Comparison of ENCODE assay signal across 11 cellular contexts in the genomic region with DNA sequence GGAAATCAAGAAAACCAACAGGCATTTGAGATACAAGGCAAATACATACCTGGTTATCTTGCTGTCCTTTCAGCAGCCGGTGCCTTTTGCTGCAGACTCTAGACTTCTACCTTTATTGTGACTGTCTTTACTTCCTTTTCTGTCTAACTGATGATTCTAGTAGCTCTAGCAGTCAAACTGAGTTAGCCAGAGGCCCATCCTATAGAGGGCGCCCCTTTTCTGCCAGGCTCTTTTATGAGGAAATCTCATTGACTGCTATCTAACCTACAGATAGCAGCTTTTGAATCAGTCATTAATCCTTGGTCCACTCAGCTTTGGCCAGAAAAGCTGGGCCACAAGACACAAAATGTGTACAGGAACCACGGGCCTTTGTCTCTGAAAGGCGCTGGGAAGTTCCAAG.
DNase-seq lines count a peak whose midpoint lies in the region; FAIRE-seq and TF ChIP-seq lines count a peak whose summit lies in the region.
"Had no signal": no experiment of that assay in that cellular context is flagged by ENCODE, and none has a peak within 500 bp of the region (broad histone marks: within the 10 kb centered on the region; RNA-seq: fewer than 3 reads in every experiment).

No MANE protein-coding gene starts in this region.

- H3K9ac ChIP-seq in H1 (replicated peaks in 1 of 4; ENCODE audit: extremely low read depth in 1 of 4, low read depth in 3 of 4, low read length in 3 of 4): no peak overlapping the region

- H3K23me2 ChIP-seq in H1 (ENCODE audit: low read depth, low read length): no peaks in the 10 kb centered on the region

- H3K18ac ChIP-seq in H1 (ENCODE audit: extremely low read depth, low read length): no peak overlapping the region

- H3K79me2 ChIP-seq in H1 (ENCODE audit: control insufficient read depth in 1 of 2, insufficient read depth in 2 of 2, low read length in 2 of 2): no peaks in the 10 kb centered on the region
- H3K79me2 ChIP-seq: hepatocyte had no signal

- TF ChIP-seq POLR2A in H1 (IDR thresholded peaks at IDR 0.05; ENCODE audit: control extremely low read depth in 1 of 2, low read depth in 2 of 2, low read length in 2 of 2): no peak
- TF ChIP-seq POLR2A in suprapubic skin (IDR thresholded peaks at IDR 0.05): no peak

- no peak overlapping the region for H2BK5ac ChIP-seq in H1 (ENCODE audit: low read depth, low read length)

- TF ChIP-seq CTCF in A673 (conservative IDR thresholded peaks at IDR 0.05; ENCODE audit: low read depth, low read length): peak; percentile 55
- peak; percentile 45 for TF ChIP-seq CTCF in GM12865 (IDR thresholded peaks at IDR 0.05; ENCODE audit: insufficient read depth, low read depth, low read length, missing control alignments)
- TF ChIP-seq CTCF in H1 (IDR thresholded peaks at IDR 0.05; ENCODE audit: control extremely low read depth in 1 of 3, insufficient read depth in 1 of 3, low read depth in 1 of 3, low read length in 3 of 3): peak in 2 of 3 experiments; percentile 8 to 20; a peak in 1 of 4 replicates
- no peak for TF ChIP-seq CTCF in ascending aorta (IDR thresholded peaks at IDR 0.05)
- no peak for TF ChIP-seq CTCF in suprapubic skin (IDR thresholded peaks at IDR 0.05)

- H2BK120ac ChIP-seq in H1 (replicated peaks; ENCODE audit: low read depth, low read length): no peak overlapping the region

- CTCF ChIA-PET in A673 (lab: Charles Lee) (interaction anchor here (1.7 kb wide), 1 partner anchor 250 kb away, joined by 5 read pairs; the partner anchor contains the start of gene KSR1), H1 (lab: Charles Lee; ENCODE audit: partially characterized antibody) (interaction anchor here (1.3 to 2.2 kb wide), 2 partner anchors 10 to 30 kb away, joined by 3 to 8 read pairs; no protein-coding TSS in a partner anchor)

- H3K23ac ChIP-seq in H1 (ENCODE audit: insufficient read length): no peak overlapping the region

- intact Hi-C loops in A673 (cut with micrococcal nuclease; ENCODE audit: unreplicated experiment): no loop called here
- intact Hi-C loops in ascending aorta (cut with DNase I): no loop called here

- no peak overlapping the region for H2BK15ac ChIP-seq in H1 (ENCODE audit: low read length)

- no peak for FAIRE-seq in H1 (lab: Jason Lieb, UNC)

- no peak overlapping the region for H2AFZ ChIP-seq in H1 (ENCODE audit: low read length)
- H2AFZ ChIP-seq: hepatocyte had no signal

- POLR2A ChIA-PET in A673 (lab: Charles Lee; ENCODE audit: low non-redundant PET) (interaction anchor here (0.6 kb wide), 1 partner anchor 1365 kb away, joined by 3 read pairs; the partner anchor contains the start of gene PIGS), H1 (lab: Charles Lee; ENCODE audit: partially characterized antibody) (no interaction called here)

- no peaks in the 10 kb centered on the region for H4K20me1 ChIP-seq in H1 (replicated peaks in 1 of 2; ENCODE audit: control insufficient read depth in 1 of 2, insufficient read depth in 2 of 2, low read length in 2 of 2)

- no peak overlapping the region for H3K4ac ChIP-seq in H1 (replicated peaks; ENCODE audit: insufficient read length, low read depth, low read length)

- TF ChIP-seq EP300 in H1 (IDR thresholded peaks at IDR 0.05; ENCODE audit: borderline replicate concordance in 1 of 2, low read depth in 2 of 2, low read length in 2 of 2) (no peak), suprapubic skin (IDR thresholded peaks at IDR 0.05) (no peak)

- no TSS peak for BruUV-seq in A673 (replicated peaks; lab: Mats Ljungman, UMichigan)

- no peak overlapping the region for H4K5ac ChIP-seq in H1 (ENCODE audit: insufficient read length, low read depth, low read length)

- H2AK5ac ChIP-seq in H1 (ENCODE audit: low read depth, low read length): no peak overlapping the region

- H3K36me3 ChIP-seq in A673 (ENCODE audit: insufficient read depth, low read length, poor library complexity, severe bottlenecking) (no peaks in the 10 kb centered on the region), H1 (ENCODE audit: control insufficient read depth in 2 of 4, insufficient read depth in 4 of 4, low read length in 3 of 4) (no peaks in the 10 kb centered on the region), ascending aorta (no peaks in the 10 kb centered on the region), suprapubic skin (no peaks in the 10 kb centered on the region)
- H3K36me3 ChIP-seq: stomach had no signal

- H3K14ac ChIP-seq in H1 (ENCODE audit: insufficient read length): no peak overlapping the region

- no peak overlapping the region for H4K8ac ChIP-seq in H1 (ENCODE audit: extremely low read depth, insufficient read depth, low read length)

- no peak overlapping the region for H3K4me2 ChIP-seq in H1 (ENCODE audit: insufficient read depth in 1 of 2, low read depth in 2 of 2, low read length in 2 of 2)
- H3K4me2 ChIP-seq: hepatocyte had no signal

- H3K27me3 ChIP-seq in A673 (replicated peaks; ENCODE audit: insufficient read depth, low read depth, low read length, poor library complexity): no peaks in the 10 kb centered on the region
- H3K27me3 ChIP-seq in H1 (replicated peaks in 1 of 4; ENCODE audit: control insufficient read depth in 3 of 4, extremely low read depth in 1 of 4, insufficient read depth in 3 of 4, low read length in 3 of 4): no peaks in the 10 kb centered on the region
- H3K27me3 ChIP-seq in ascending aorta: no peaks in the 10 kb centered on the region
- no peaks in the 10 kb centered on the region for H3K27me3 ChIP-seq in suprapubic skin
- H3K27me3 ChIP-seq: hepatocyte had no signal

- DNase-seq in A673 (ENCODE audit: low spot score) (peak; percentile 15), GM12865 (ENCODE audit: low read depth) (peak; percentile 35), NOMO-1 (lab: John Stamatoyannopoulos, UW; ENCODE audit: unreplicated experiment in 2 of 2) (peak; percentile 45 to 64), H1 (ENCODE audit: low read depth in 1 of 2, low spot score in 2 of 2) (no peak), NCI-H2227 treated with DMSO at 0.1 percent for 48 hours (lab: John Stamatoyannopoulos, UW) (no peak), ascending aorta (ENCODE audit: low spot score in 2 of 2) (no peak), suprapubic skin (ENCODE audit: low spot score in 2 of 2) (no peak)
- DNase-seq in activated effector memory CD4-positive, alpha-beta T cell treated with anti-CD3 and anti-CD28 coated beads, Interleukin-2, amount 50 U/mL, for 16 hours: no peak
- DNase-seq: DMS79 treated with DMSO at 0.1 percent for 48 hours, stomach had no signal

- no peak overlapping the region for H3K56ac ChIP-seq in H1 (replicated peaks; ENCODE audit: insufficient read length, low read depth, low read length)

- H2BK12ac ChIP-seq in H1 (ENCODE audit: low read depth, low read length): no peak overlapping the region

- H3K79me1 ChIP-seq in H1 (ENCODE audit: low read depth, low read length): no peaks in the 10 kb centered on the region

- no peaks in the 10 kb centered on the region for H3K9me3 ChIP-seq in A673 (ENCODE audit: low read depth, low read length, poor library complexity, severe bottlenecking)
- peaks cover 20 to 36% of the 10 kb centered on the region in 2 experiments for H3K9me3 ChIP-seq in H1 (ENCODE audit: insufficient read depth in 2 of 2, low read depth in 1 of 2, low read length in 1 of 2)
- no peaks in the 10 kb centered on the region for H3K9me3 ChIP-seq in ascending aorta
- no peaks in the 10 kb centered on the region for H3K9me3 ChIP-seq in suprapubic skin

- peak; percentile 13; a peak in 2 of 4 replicates for TF ChIP-seq RAD21 in H1 (IDR thresholded peaks at IDR 0.05 in 1 of 2, conservative IDR thresholded peaks at IDR 0.05 in 1 of 2; ENCODE audit: low read depth in 2 of 2, low read length in 2 of 2)

- no peaks in the 10 kb centered on the region for H3K4me1 ChIP-seq in A673 (ENCODE audit: insufficient read depth, low read length, poor library complexity, severe bottlenecking)
- no peaks in the 10 kb centered on the region for H3K4me1 ChIP-seq in H1 (replicated peaks in 1 of 4; ENCODE audit: control insufficient read depth in 3 of 4, insufficient read depth in 4 of 4, low read length in 3 of 4)
- no peaks in the 10 kb centered on the region for H3K4me1 ChIP-seq in ascending aorta
- peaks cover 5% of the 10 kb centered on the region for H3K4me1 ChIP-seq in suprapubic skin
- H3K4me1 ChIP-seq: stomach had no signal

- H3K27ac ChIP-seq in A673 (ENCODE audit: low read depth, low read length, poor library complexity, severe bottlenecking): no peak overlapping the region
- no peak overlapping the region for H3K27ac ChIP-seq in H1 (ENCODE audit: low read depth, low read length)
- no peak overlapping the region for H3K27ac ChIP-seq in ascending aorta
- no peak overlapping the region for H3K27ac ChIP-seq in suprapubic skin
- H3K27ac ChIP-seq: hepatocyte, stomach had no signal

- H4K91ac ChIP-seq in H1 (replicated peaks; ENCODE audit: insufficient read length, low read length): no peak overlapping the region

- no peak overlapping the region for H2BK20ac ChIP-seq in H1 (ENCODE audit: low read length)

- 57% methylated on average over 4 of the region's 4 CpGs; no CpG with 5 or more reads in 1 of the 2 experiments for WGBS in H1 (ENCODE audit: extremely low coverage in 1 of 2, insufficient coverage in 1 of 2, insufficient read length in 1 of 2, insufficient replicate concordance in 2 of 2, low coverage in 1 of 2, low lambda C conversion rate in 2 of 2, missing lambda C conversion rate in 1 of 2), 2 experiments
- WGBS in suprapubic skin: 78% methylated on average over 4 of the region's 4 CpGs

- H3K4me3 ChIP-seq in A673 (ENCODE audit: low read depth, low read length, poor library complexity, severe bottlenecking): no peak overlapping the region
- no peak overlapping the region for H3K4me3 ChIP-seq in GM12865 (ENCODE audit: low read depth, low read length)
- no peak overlapping the region for H3K4me3 ChIP-seq in H1 (ENCODE audit: extremely low read depth in 1 of 4, insufficient read depth in 2 of 4, low read depth in 3 of 4, low read length in 4 of 4)
- no peak overlapping the region for H3K4me3 ChIP-seq in ascending aorta
- H3K4me3 ChIP-seq in suprapubic skin: no peak overlapping the region
- H3K4me3 ChIP-seq: hepatocyte, stomach had no signal

TF ChIP-seq in H1, 55 proteins besides CTCF, POLR2A, EP300 and RAD21 (continues in another document):
- TF ChIP-seq SIN3A (conservative IDR thresholded peaks at IDR 0.05 in 1 of 2, IDR thresholded peaks at IDR 0.05 in 1 of 2; ENCODE audit: low read depth in 1 of 2, low read length in 2 of 2) (no peak), USF2 (IDR thresholded peaks at IDR 0.05; ENCODE audit: low read length) (no peak), ATF3 (IDR thresholded peaks at IDR 0.05; ENCODE audit: insufficient read depth, low read depth, low read length) (no peak)

Comparison
In these comparisons a context has a peak if more than half of its experiments do, and no peak if none do; other contexts are left out.
1. DNase-seq: peak in A673 (single experiment), GM12865 (single experiment) and NOMO-1 (2 of 2); none in H1 (0 of 2), NCI-H2227 treated with DMSO at 0.1 percent for 48 hours (single experiment), ascending aorta (0 of 2), suprapubic skin (0 of 2) and activated effector memory CD4-positive, alpha-beta T cell treated with anti-CD3 and anti-CD28 coated beads, Interleukin-2, amount 50 U/mL, for 16 hours (single experiment).
2. CTCF ChIP-seq: peak in A673 (single experiment), GM12865 (single experiment) and H1 (2 of 3); none in ascending aorta (0 of 3) and suprapubic skin (0 of 2).